ENCODE assay signal across 16 cellular contexts in the genomic region with DNA sequence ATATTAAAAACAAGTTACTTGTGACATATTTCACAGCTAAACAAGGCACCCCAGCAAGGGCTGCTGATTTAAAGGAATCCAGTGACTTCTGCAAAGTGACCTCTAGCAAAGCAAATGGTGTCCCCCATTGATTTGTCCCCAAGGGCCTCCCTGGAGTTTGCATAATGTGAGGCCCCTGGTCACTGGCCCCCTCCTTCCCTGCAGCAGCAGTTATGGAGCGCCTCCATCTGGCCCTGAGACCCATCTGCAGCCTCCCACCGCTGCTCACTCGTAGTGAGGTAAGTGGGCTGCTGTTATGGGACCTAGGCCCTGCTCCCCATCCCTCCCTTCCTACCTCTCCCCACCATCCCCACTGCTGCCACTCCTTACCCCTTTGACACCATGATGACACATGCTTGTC. TPM values are rescaled to one million over a fixed set of nuclear protein-coding genes. Genes with fewer than 3 reads are reported as not detected.
A peak's percentile ranks its signal among the peaks of the same experiment; 100 is the strongest.
DNase-seq lines count a peak whose midpoint lies in the region; ATAC-seq and TF ChIP-seq lines count a peak whose summit lies in the region.
"Had no signal": no experiment of that assay in that cellular context is flagged by ENCODE, and none has a peak within 500 bp of the region (broad histone marks: within the 10 kb centered on the region; RNA-seq: fewer than 3 reads in every experiment).

No MANE protein-coding gene starts in this region.

- H3K9me3 ChIP-seq in CD4-positive, CD25-positive, alpha-beta regulatory T cell (ENCODE audit: control insufficient read depth in 2 of 2, low read length in 2 of 2) = no peaks in the 10 kb centered on the region
- no peaks in the 10 kb centered on the region for H3K9me3 ChIP-seq in GM23248 (ENCODE audit: low read depth)
- H3K9me3 ChIP-seq in WERI-Rb-1 (ENCODE audit: severe bottlenecking) = no peaks in the 10 kb centered on the region

- H3K36me3 Mint-ChIP-seq in CD4-positive, CD25-positive, alpha-beta regulatory T cell = peaks cover 4% of the 10 kb centered on the region
- peaks cover 0 to 4% of the 10 kb centered on the region in 2 donors for H3K36me3 Mint-ChIP-seq in stimulated activated naive B cell treated with anti-CD40 and anti-IgM and Interleukin-4, amounts not matched to agents 10 μg/mL and 1 μg/mL and 100 μg/mL, for 72 hours

- no peaks in the 10 kb centered on the region for H4K20me1 ChIP-seq in GM23248 (ENCODE audit: insufficient read depth)

- H3K27ac Mint-ChIP-seq in CD4-positive, CD25-positive, alpha-beta regulatory T cell = peak overlapping the region; percentile 54 to 59 (median 56)
- H3K27ac Mint-ChIP-seq in stimulated activated naive B cell treated with anti-CD40 and anti-IgM and Interleukin-4, amounts not matched to agents 10 μg/mL and 1 μg/mL and 100 μg/mL, for 72 hours = no peak overlapping the region
- H3K27ac Mint-ChIP-seq: dendritic cell treated with granulocyte-macrophage colony-stimulating factor and Interleukin-4, amounts not matched to agents 40 ng/mL and 50 ng/mL, for 4 days had no signal

- H3K4me1 ChIP-seq in CD4-positive, CD25-positive, alpha-beta regulatory T cell (ENCODE audit: control insufficient read depth, insufficient read depth, low read length, poor library complexity, severe bottlenecking) = peaks cover 26% of the 10 kb centered on the region
- H3K4me1 ChIP-seq in GM23248 (ENCODE audit: insufficient read depth) = peaks cover 11% of the 10 kb centered on the region; the same call in 1 of the 2 replicates

- H3K4me2 ChIP-seq in GM23248 (ENCODE audit: unreplicated experiment) = no peak overlapping the region

- peaks cover 5 to 38% (median 14%) of the 10 kb centered on the region in 4 donors for H3K4me1 Mint-ChIP-seq in CD4-positive, CD25-positive, alpha-beta regulatory T cell
- peaks cover 20 to 23% of the 10 kb centered on the region in 2 donors for H3K4me1 Mint-ChIP-seq in stimulated activated naive B cell treated with anti-CD40 and anti-IgM and Interleukin-4, amounts not matched to agents 10 μg/mL and 1 μg/mL and 100 μg/mL, for 72 hours

- DNase-seq in CD4-positive, CD25-positive, alpha-beta regulatory T cell = no peak
- peak; percentile 11 for DNase-seq in GM23248
- peak; percentile 57 for DNase-seq in WERI-Rb-1
- peak; percentile 61 for DNase-seq in islet precursor cell
- no peak for DNase-seq in superior temporal gyrus (ENCODE audit: extremely low spot score)
- no peak for DNase-seq in stimulated activated naive B cell treated with anti-CD40 and anti-IgM and Interleukin-4, amounts not matched to agents 10 μg/mL and 1 μg/mL and 100 μg/mL, for 72 hours
- DNase-seq in foreskin melanocyte = no peak
- DNase-seq: activated naive CD4-positive, alpha-beta T cell; NCI-H1092; NCI-H774; nucleus accumbens; stimulated activated naive CD4-positive, alpha-beta T cell treated with Interleukin-2 at 50 U/mL for 16 hours had no signal

- H3K9ac ChIP-seq in GM23248 = no peak overlapping the region

- H3K9me3 Mint-ChIP-seq in CD4-positive, CD25-positive, alpha-beta regulatory T cell = no peaks in the 10 kb centered on the region
- no peaks in the 10 kb centered on the region for H3K9me3 Mint-ChIP-seq in stimulated activated naive B cell treated with anti-CD40 and anti-IgM and Interleukin-4, amounts not matched to agents 10 μg/mL and 1 μg/mL and 100 μg/mL, for 72 hours
- H3K9me3 Mint-ChIP-seq: dendritic cell treated with granulocyte-macrophage colony-stimulating factor and Interleukin-4, amounts not matched to agents 40 ng/mL and 50 ng/mL, for 4 days had no signal

- no peaks in the 10 kb centered on the region for H3K79me2 ChIP-seq in GM23248 (ENCODE audit: insufficient read depth)

- peaks cover 16% of the 10 kb centered on the region for H3F3A ChIP-seq in GM23248 (ENCODE audit: insufficient read depth)

- WGBS in GM23248 (ENCODE audit: low coverage in 1 of 2, low lambda C conversion rate in 2 of 2, missing lambda C conversion rate in 2 of 2), 2 experiments = 77 to 85% methylated on average over 3 of the region's 3 CpGs

- H3K36me3 ChIP-seq in CD4-positive, CD25-positive, alpha-beta regulatory T cell (ENCODE audit: control insufficient read depth, insufficient read depth, low read length) = no peaks in the 10 kb centered on the region
- no peaks in the 10 kb centered on the region for H3K36me3 ChIP-seq in GM23248 (ENCODE audit: low read depth)
- no peaks in the 10 kb centered on the region; the same call in 1 of the 2 replicates for H3K36me3 ChIP-seq in WERI-Rb-1

- H3K27me3 Mint-ChIP-seq in CD4-positive, CD25-positive, alpha-beta regulatory T cell = no peaks in the 10 kb centered on the region
- H3K27me3 Mint-ChIP-seq in stimulated activated naive B cell treated with anti-CD40 and anti-IgM and Interleukin-4, amounts not matched to agents 10 μg/mL and 1 μg/mL and 100 μg/mL, for 72 hours = no peaks in the 10 kb centered on the region
- H3K27me3 Mint-ChIP-seq: dendritic cell treated with granulocyte-macrophage colony-stimulating factor and Interleukin-4, amounts not matched to agents 40 ng/mL and 50 ng/mL, for 4 days had no signal

- TF ChIP-seq CTCF in WERI-Rb-1 (IDR thresholded peaks at IDR 0.05; ENCODE audit: low read depth, low read length) = peak; percentile 80

- no peak for ATAC-seq in CD4-positive, CD25-positive, alpha-beta regulatory T cell (ENCODE audit: low read depth in 2 of 2)
- no peak for ATAC-seq in GM19467 (IDR thresholded peaks at IDR 0.05; ENCODE audit: unreplicated experiment)
- no peak for ATAC-seq in stimulated activated naive B cell treated with anti-CD40 and anti-IgM and Interleukin-4, amounts not matched to agents 10 μg/mL and 1 μg/mL and 100 μg/mL, for 72 hours (replicated peaks)

- H3K27ac ChIP-seq in CD4-positive, CD25-positive, alpha-beta regulatory T cell (ENCODE audit: insufficient read depth, low read length, poor library complexity, severe bottlenecking) = peak overlapping the region; percentile 100
- H3K27ac ChIP-seq in GM23248 = no peak overlapping the region
- H3K27ac ChIP-seq in WERI-Rb-1 = no peak overlapping the region

- H3K4me3 ChIP-seq in CD4-positive, CD25-positive, alpha-beta regulatory T cell (ENCODE audit: low read depth, low read length) = no peak overlapping the region
- H3K4me3 ChIP-seq in GM23248 (no peak overlapping the region), WERI-Rb-1 (ENCODE audit: low read depth, low read length) (no peak overlapping the region)

- in situ Hi-C loops in GM23248 (cut with MboI) = no loop called here

- H3K27me3 ChIP-seq in CD4-positive, CD25-positive, alpha-beta regulatory T cell (ENCODE audit: control insufficient read depth, insufficient read depth, low read length) = no peaks in the 10 kb centered on the region
- H3K27me3 ChIP-seq in GM23248 (replicated peaks; ENCODE audit: insufficient read depth) (no peaks in the 10 kb centered on the region), WERI-Rb-1 (ENCODE audit: insufficient read depth, low read depth, severe bottlenecking) (no peaks in the 10 kb centered on the region)

- H3K9me2 ChIP-seq in GM23248 (ENCODE audit: insufficient read depth) = no peaks in the 10 kb centered on the region

- no peak overlapping the region for H3K4me3 Mint-ChIP-seq in CD4-positive, CD25-positive, alpha-beta regulatory T cell
- no peak overlapping the region for H3K4me3 Mint-ChIP-seq in stimulated activated naive B cell treated with anti-CD40 and anti-IgM and Interleukin-4, amounts not matched to agents 10 μg/mL and 1 μg/mL and 100 μg/mL, for 72 hours
- H3K4me3 Mint-ChIP-seq: dendritic cell treated with granulocyte-macrophage colony-stimulating factor and Interleukin-4, amounts not matched to agents 40 ng/mL and 50 ng/mL, for 4 days had no signal

- H2AFZ ChIP-seq in GM23248 = no peak overlapping the region

RNA-seq across cellular contexts. Expression of gene EEF2K, which starts 19.6 kb away (rescaled TPM):
- total RNA-seq in CD4-positive, CD25-positive, alpha-beta regulatory T cell = 20.1 TPM
- 1 to 10 TPM; 2.7 to 4.0 (median 3.2) TPM for polyA plus RNA-seq in CD4-positive, CD25-positive, alpha-beta regulatory T cell
- total RNA-seq in GM23248 (2014; rRNA removed; shearing (Covaris generic)) = 16.3 and 16.6 TPM in 2 replicates
- 6.9 and 8.7 TPM in 2 replicates for polyA plus RNA-seq in GM23248 (2016; fragmentation: Nextera tagmentation; extraction: Ambion mirVana)

RNA-seq across cellular contexts. Expression of gene SDR42E2, which starts 24.2 kb away (rescaled TPM):
- 3.5 TPM for total RNA-seq in CD4-positive, CD25-positive, alpha-beta regulatory T cell
- polyA plus RNA-seq in CD4-positive, CD25-positive, alpha-beta regulatory T cell = 1 to 10 TPM in 1 of 4 donors, under 1 TPM in 3; 0.60 to 1.3 (median 0.73) TPM
- total RNA-seq in GM23248 (2014; rRNA removed; shearing (Covaris generic)) = not detected in 2 replicates
- not detected in 2 replicates for polyA plus RNA-seq in GM23248 (2016; fragmentation: Nextera tagmentation; extraction: Ambion mirVana)
- total RNA-seq: glomerular endothelial cell, liver had no signal

Comparison
In these comparisons a context has a peak if more than half of its experiments do, and no peak if none do; other contexts are left out.
1. DNase-seq: peak in GM23248 (single experiment), WERI-Rb-1 (single experiment) and islet precursor cell (single experiment); none in CD4-positive, CD25-positive, alpha-beta regulatory T cell (0 of 3), superior temporal gyrus (single experiment), stimulated activated naive B cell treated with anti-CD40 and anti-IgM and Interleukin-4, amounts not matched to agents 10 μg/mL and 1 μg/mL and 100 μg/mL, for 72 hours (single experiment) and foreskin melanocyte (single experiment).